ENCODE assay signal across 8 cellular contexts in the genomic region with DNA sequence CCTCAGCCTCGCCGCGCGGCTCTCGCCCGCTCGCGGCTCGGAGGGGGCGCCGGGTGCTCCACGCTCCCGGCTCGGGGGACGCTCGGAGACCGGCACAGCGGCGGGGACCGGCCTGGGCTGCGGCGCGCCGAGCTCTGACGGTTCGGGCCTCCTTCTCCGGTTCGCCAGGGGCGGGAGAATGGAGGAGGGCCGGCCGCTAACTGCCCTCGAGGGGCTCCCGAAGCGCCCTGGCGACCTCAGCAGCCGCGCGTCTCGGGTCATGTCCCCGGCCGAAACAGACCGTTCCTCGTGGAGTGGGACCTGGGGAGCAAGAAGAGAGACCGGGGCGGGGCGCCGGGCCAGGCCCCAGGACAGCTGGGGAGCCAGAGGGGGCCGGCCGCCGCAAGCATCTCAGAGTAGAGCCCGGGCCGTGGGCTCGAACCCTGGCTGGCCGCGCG. TPM values are rescaled to one million over a fixed set of nuclear protein-coding genes. Genes with fewer than 3 reads are reported as not detected.
DNase-seq lines count a peak whose midpoint lies in the region; ATAC-seq, FAIRE-seq and TF ChIP-seq lines count a peak whose summit lies in the region.

No MANE protein-coding gene starts in this region.

- TF ChIP-seq EP300 in stomach (IDR thresholded peaks at IDR 0.05): no peak

- H3K27ac ChIP-seq in SJSA1: no peak overlapping the region
- no peak overlapping the region for H3K27ac ChIP-seq in iPS DF 6.9 (ENCODE audit: low read length)
- H3K27ac ChIP-seq in stomach: peak overlapping the region in 1 of 5 donors; percentile 70

- intact Hi-C loops in stomach (cut with DNase I; ENCODE audit: low total_unique reads): no loop called here

- TF ChIP-seq POLR2A in stomach (IDR thresholded peaks at IDR 0.05): no peak

- H3K4me3 ChIP-seq in SJSA1 (peak overlapping the region; percentile 27), iPS DF 6.9 (ENCODE audit: low read length) (peak overlapping the region; percentile 48; the same call in 1 of the 2 replicates), stomach (peak overlapping the region; percentile 50 to 71 (median 66))

- H3K27me3 ChIP-seq in SJSA1 (replicated peaks) (peaks cover 53% of the 10 kb centered on the region), iPS DF 6.9 (ENCODE audit: control insufficient read depth, insufficient read depth, low read length) (peaks cover 72% of the 10 kb centered on the region), stomach (peaks cover 14 to 100% (median 69%) of the 10 kb centered on the region in 3 donors)

- DNase-seq in SJSA1 (ENCODE audit: low read depth in 1 of 2, low spot score in 2 of 2) (peak; percentile 7 to 46), iPS DF 6.9 (ENCODE audit: low read depth, low spot score) (no peak), stomach (no peak), HT-29 (ENCODE audit: low spot score) (no peak), RCC 7860 (ENCODE audit: low spot score) (no peak), GM10266 (ENCODE audit: extremely low spot score) (no peak), AG08396 (ENCODE audit: low spot score) (no peak)

- ATAC-seq in GM21367 (IDR thresholded peaks at IDR 0.05; ENCODE audit: unreplicated experiment): peak; percentile 33

- no CpG with 5 or more reads among the region's 56 CpGs for WGBS in iPS DF 6.9 (ENCODE audit: insufficient coverage, insufficient read length)
- 0 to 2% (median 1%) methylated on average over 9 to 56 of the region's 56 CpGs for WGBS in stomach, 5 donors

- H3K4me1 ChIP-seq in SJSA1 (replicated peaks) (peaks cover 17% of the 10 kb centered on the region), iPS DF 6.9 (ENCODE audit: control insufficient read depth, insufficient read depth, low read length) (peaks cover 10% of the 10 kb centered on the region), stomach (peaks cover 32 to 48% (median 46%) of the 10 kb centered on the region in 4 donors)

- TF ChIP-seq CTCF in stomach (IDR thresholded peaks at IDR 0.05) (no peak), GM10266 (IDR thresholded peaks at IDR 0.05; ENCODE audit: control insufficient read depth, insufficient read depth, low read depth, missing control alignments) (no peak)

- FAIRE-seq in RCC 7860 (lab: Jason Lieb, UNC): no peak

- H3K9me3 ChIP-seq in SJSA1 (replicated peaks) (no peaks in the 10 kb centered on the region), iPS DF 6.9 (ENCODE audit: control insufficient read depth, insufficient read depth, low read length) (no peaks in the 10 kb centered on the region), stomach (no peaks in the 10 kb centered on the region)

- H3K36me3 ChIP-seq in SJSA1 (no peaks in the 10 kb centered on the region), iPS DF 6.9 (ENCODE audit: control insufficient read depth, insufficient read depth, low read length) (no peaks in the 10 kb centered on the region), stomach (no peaks in the 10 kb centered on the region)

RNA-seq across cellular contexts. Expression of a gene that starts 0.3 kb away (rescaled TPM):
- total RNA-seq in SJSA1 (2014; rRNA removed; shearing (Covaris generic)): 0.05 TPM in 1 of 2 replicates, not detected in the other
- 1 to 10 TPM in 4 of 5 donors, not detected in 1; 1.0 to 8.5 (median 1.9) TPM for total RNA-seq in stomach
- under 1 TPM; 0.31 to 0.63 (median 0.50) TPM for polyA plus RNA-seq in stomach
- total RNA-seq in HT-29 (2014; rRNA removed; shearing (Covaris generic)): not detected in 2 replicates

Comparison
In these comparisons a context has a peak if more than half of its experiments do, and no peak if none do; other contexts are left out.
1. DNase-seq: peak in SJSA1 (2 of 2); none in iPS DF 6.9 (single experiment), stomach (single experiment), HT-29 (single experiment), RCC 7860 (single experiment), GM10266 (single experiment) and AG08396 (single experiment).
2. Peak in every context shown above with its lines, with median percentiles within 50 percentile points of each other: H3K4me3 ChIP-seq.